In genomic region chr1:61640531-61641125, GRCh38 we compare ENCODE assay signal across 14 cellular contexts.
DNase-seq lines count a peak whose midpoint lies in the region; ATAC-seq and TF ChIP-seq lines count a peak whose summit lies in the region.
"Had no signal": no experiment of that assay in that cellular context is flagged by ENCODE, and none has a peak within 500 bp of the region (broad histone marks: within the 10 kb centered on the region; RNA-seq: fewer than 3 reads in every experiment).

No MANE protein-coding gene starts in this region.

- TF ChIP-seq CTCF in lung (IDR thresholded peaks at IDR 0.05; ENCODE audit: control extremely low read depth, extremely low read depth): no peak
- no peak for TF ChIP-seq CTCF in tibial nerve (IDR thresholded peaks at IDR 0.05)

- H3K27me3 Mint-ChIP-seq in activated T-cell treated with anti-CD3 and anti-CD28 coated beads, Interleukin-2, amount 50 U/mL, for 72 hours (ENCODE audit: low read depth): peaks cover 7% of the 10 kb centered on the region
- H3K27me3 Mint-ChIP-seq in T-cell: peaks cover 0 to 2% of the 10 kb centered on the region in 2 donors
- H3K27me3 Mint-ChIP-seq: activated T-cell treated with anti-CD3 and anti-CD28 coated beads, Interleukin-2, amount 50 U/mL, for 24 hours had no signal

- no peak for DNase-seq in activated T-cell treated with anti-CD3 and anti-CD28 coated beads, Interleukin-2, amount 50 U/mL, for 72 hours
- DNase-seq in activated T-cell treated with anti-CD3 and anti-CD28 coated beads, Interleukin-2, amount 50 U/mL, for 1 hour: no peak
- DNase-seq in T-cell (no peak), lung (ENCODE audit: low spot score) (no peak), tibial nerve (ENCODE audit: low spot score in 2 of 2) (no peak)
- DNase-seq: activated T-cell treated with anti-CD3 and anti-CD28 coated beads, Interleukin-2, amount 50 U/mL, for 24 hours; cerebellar nuclear complex; left cardiac atrium; NCI-H1436 treated with DMSO at 0.1 percent for 48 hours; PC-9 had no signal

- TF ChIP-seq POLR2A in tibial nerve (IDR thresholded peaks at IDR 0.05): no peak

- ATAC-seq in activated T-cell treated with anti-CD3 and anti-CD28 coated beads, Interleukin-2, amount 50 U/mL, for 72 hours (replicated peaks in 1 of 2): no peak
- ATAC-seq in T-cell (replicated peaks in 1 of 4) (no peak), lung (ENCODE audit: insufficient read depth, low FRiP score) (no peak), GM19035 (IDR thresholded peaks at IDR 0.05; ENCODE audit: unreplicated experiment) (no peak), HG03521 (IDR thresholded peaks at IDR 0.05; ENCODE audit: unreplicated experiment) (no peak)
- no peak for ATAC-seq in activated CD4-positive, CD25-positive, alpha-beta regulatory T cell treated with anti-CD3 and anti-CD28 coated beads, Interleukin-2, amount 50 U/mL, for 24 hours

- POLR2A ChIA-PET in T-cell (lab: Charles Lee): no interaction called here

- no peak overlapping the region for H3K27ac Mint-ChIP-seq in activated T-cell treated with anti-CD3 and anti-CD28 coated beads, Interleukin-2, amount 50 U/mL, for 72 hours
- H3K27ac Mint-ChIP-seq in T-cell: no peak overlapping the region
- H3K27ac Mint-ChIP-seq: progenitor cell of endocrine pancreas had no signal

- H3K4me1 ChIP-seq in lung (ENCODE audit: control insufficient read depth in 2 of 2, insufficient read depth in 2 of 2, low read length in 2 of 2) (peaks cover 0 to 2% of the 10 kb centered on the region in 2 donors), tibial nerve (peaks cover 0 to 55% (median 11%) of the 10 kb centered on the region in 4 donors)

- H3K9me3 ChIP-seq in lung (ENCODE audit: control insufficient read depth in 2 of 2, insufficient read depth in 1 of 2, low read length in 1 of 2) (no peaks in the 10 kb centered on the region), tibial nerve (no peaks in the 10 kb centered on the region)

- 76 to 81% methylated on average over 13 of the region's 13 CpGs for WGBS in lung, 2 donors
- 68 to 70% methylated on average over 13 of the region's 13 CpGs for WGBS in tibial nerve, 2 donors

- H3K27me3 ChIP-seq in lung (ENCODE audit: control insufficient read depth, insufficient read depth) (no peaks in the 10 kb centered on the region), tibial nerve (no peaks in the 10 kb centered on the region)

- no peaks in the 10 kb centered on the region for H3K36me3 ChIP-seq in lung (ENCODE audit: control insufficient read depth in 2 of 2, insufficient read depth in 2 of 2, low read length in 2 of 2)
- H3K36me3 ChIP-seq in tibial nerve: no peaks in the 10 kb centered on the region

- H3K27ac ChIP-seq in lung (ENCODE audit: low read depth in 1 of 2, low read length in 1 of 2): peak overlapping the region; percentile 2 to 28
- peak overlapping the region in 3 of 4 donors; percentile 24 to 81 (median 75) for H3K27ac ChIP-seq in tibial nerve

- no peaks in the 10 kb centered on the region for H3K9me3 Mint-ChIP-seq in activated T-cell treated with anti-CD3 and anti-CD28 coated beads, Interleukin-2, amount 50 U/mL, for 72 hours
- H3K9me3 Mint-ChIP-seq in T-cell: no peaks in the 10 kb centered on the region
- H3K9me3 Mint-ChIP-seq: activated T-cell treated with anti-CD3 and anti-CD28 coated beads, Interleukin-2, amount 50 U/mL, for 24 hours had no signal

- H3K4me3 Mint-ChIP-seq in activated T-cell treated with anti-CD3 and anti-CD28 coated beads, Interleukin-2, amount 50 U/mL, for 72 hours: peak overlapping the region; percentile 79 to 82
- H3K4me3 Mint-ChIP-seq in T-cell: peak overlapping the region in 2 of 3 donors; percentile 58 to 74

- no peaks in the 10 kb centered on the region for H3K36me3 Mint-ChIP-seq in activated T-cell treated with anti-CD3 and anti-CD28 coated beads, Interleukin-2, amount 50 U/mL, for 72 hours (ENCODE audit: insufficient read depth in 2 of 2)
- no peaks in the 10 kb centered on the region for H3K36me3 Mint-ChIP-seq in T-cell

- H3K4me1 Mint-ChIP-seq in activated T-cell treated with anti-CD3 and anti-CD28 coated beads, Interleukin-2, amount 50 U/mL, for 72 hours (ENCODE audit: low read depth): peaks cover 14% of the 10 kb centered on the region
- peaks cover 7 to 14% (median 10%) of the 10 kb centered on the region in 3 donors for H3K4me1 Mint-ChIP-seq in T-cell

- CTCF ChIA-PET in T-cell (lab: Charles Lee): interaction anchor here (0.6 kb wide), 2 partner anchors 116 to 595 kb away, joined by 3 read pairs; no protein-coding TSS in a partner anchor

- H3K4me3 ChIP-seq in lung (no peak overlapping the region), tibial nerve (no peak overlapping the region)
- H3K4me3 ChIP-seq: PC-9 had no signal

- no peak for TF ChIP-seq EP300 in tibial nerve (IDR thresholded peaks at IDR 0.05)
